31 cellular contexts compared by ENCODE assay signal in genomic region chr5:122984425-122984824, GRCh38. TPM values are rescaled to one million over a fixed set of nuclear protein-coding genes. Genes with fewer than 3 reads are reported as not detected.
DNase-seq lines count a peak whose midpoint lies in the region; ATAC-seq, FAIRE-seq and TF ChIP-seq lines count a peak whose summit lies in the region.
"Had no signal": no experiment of that assay in that cellular context is flagged by ENCODE, and none has a peak within 500 bp of the region (broad histone marks: within the 10 kb centered on the region; RNA-seq: fewer than 3 reads in every experiment).

No MANE protein-coding gene starts in this region.

- no peak overlapping the region for H3K4me3 ChIP-seq in lower leg skin (ENCODE audit: low read depth, poor library complexity, severe bottlenecking)
- H3K4me3 ChIP-seq: hepatocyte, mucosa of descending colon, stomach had no signal

- ATAC-seq in GM18508 (IDR thresholded peaks at IDR 0.05; ENCODE audit: insufficient read depth, unreplicated experiment) (peak; percentile 46), GM19043 (IDR thresholded peaks at IDR 0.05; ENCODE audit: low read depth, unreplicated experiment) (peak; percentile 29), HG03045 (IDR thresholded peaks at IDR 0.05; ENCODE audit: unreplicated experiment) (peak; percentile 41), HG02970 (IDR thresholded peaks at IDR 0.05; ENCODE audit: low FRiP score, unreplicated experiment) (no peak)
- ATAC-seq: activated CD8-positive, alpha-beta T cell treated with anti-CD3 and anti-CD28 coated beads for 36 hours; activated naive CD8-positive, alpha-beta T cell treated with anti-CD3 and anti-CD28 coated beads, Interleukin-2, amount 50 U/mL, for 24 hours; left ventricle myocardium superior; mucosa of descending colon; PC-3; sciatic nerve had no signal

- no peak for TF ChIP-seq POLR2A in H54 (IDR thresholded peaks at IDR 0.05; ENCODE audit: low read depth, low read length)
- TF ChIP-seq POLR2A in lower leg skin (IDR thresholded peaks at IDR 0.05): no peak

- no peak for TF ChIP-seq CTCF in lower leg skin (IDR thresholded peaks at IDR 0.05)

- peak; percentile 23 for FAIRE-seq in H54 (lab: Jason Lieb, UNC)
- FAIRE-seq: A204.1 had no signal

- intact Hi-C loops in lower leg skin (cut with DNase I; ENCODE audit: low total_unique reads): no loop called here

- WGBS in lower leg skin, 2 donors: 88 to 92% methylated on average over 3 of the region's 3 CpGs

- no peak for DNase-seq in H54 (ENCODE audit: insufficient read length, low spot score)
- DNase-seq in lower leg skin (ENCODE audit: low spot score in 2 of 2): no peak
- DNase-seq in NOMO-1 treated with dmso at 0.1 percent for 144 hours (lab: John Stamatoyannopoulos, UW; ENCODE audit: unreplicated experiment): no peak
- no peak for DNase-seq in HT-29 (ENCODE audit: low spot score)
- DNase-seq: activated CD4-positive, CD25-positive, alpha-beta regulatory T cell; activated CD8-positive, alpha-beta T cell treated with anti-CD3 and anti-CD28 coated beads for 36 hours; activated effector memory CD4-positive, alpha-beta T cell treated with anti-CD3 and anti-CD28 coated beads, Interleukin-2, amount 50 U/mL, for 16 hours; activated naive CD8-positive, alpha-beta T cell treated with anti-CD3 and anti-CD28 coated beads, Interleukin-2, amount 50 U/mL, for 24 hours; activated T-cell treated with anti-CD3 and anti-CD28 coated beads for 4 hours; GDM1; H9; immature natural killer cell; KBM-7; left ventricle myocardium superior; mucosa of descending colon; NCI-H1694 treated with DMSO at 0.1 percent for 48 hours; NCI-H2227 treated with DMSO at 0.1 percent for 48 hours; NCI-H748 treated with DMSO at 0.1 percent for 48 hours; nephron progenitor cell; Right ventricle myocardium superior; stomach; trophoblast cell had no signal

RNA-seq across cellular contexts. Expression of gene PPIC, which starts 52.1 kb away (rescaled TPM):
- total RNA-seq in lower leg skin: 10 to 100 TPM; 11.3 to 17.5 (median 15.8) TPM
- total RNA-seq in HT-29 (2014; rRNA removed; shearing (Covaris generic)): 23.3 and 26.3 TPM in 2 replicates
- total RNA-seq: activated CD8-positive, alpha-beta T cell treated with anti-CD3 and anti-CD28 coated beads for 36 hours; B cell had no signal
